ENCODE assay signal across 20 cellular contexts in the genomic region with DNA sequence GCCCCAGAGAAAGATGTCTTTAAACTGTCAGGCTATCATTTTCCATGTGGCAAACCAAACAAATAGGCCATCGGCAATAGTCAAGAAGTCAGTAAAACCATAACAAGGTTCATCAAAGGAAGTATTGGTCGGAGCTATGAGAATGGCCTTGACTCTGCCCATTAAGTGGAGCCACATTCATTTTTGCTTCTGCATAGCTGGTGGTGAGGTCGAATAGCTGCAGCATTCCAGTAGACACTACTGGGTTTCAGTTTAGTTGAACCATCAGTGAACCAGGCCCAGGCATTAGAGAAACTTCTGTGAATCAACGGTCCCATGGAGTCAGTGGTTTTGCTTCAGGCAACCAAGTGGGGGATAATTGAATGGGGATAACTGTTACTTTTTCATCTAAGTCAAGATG.
DNase-seq lines count a peak whose midpoint lies in the region; ATAC-seq, FAIRE-seq and TF ChIP-seq lines count a peak whose summit lies in the region.
"Had no signal": no experiment of that assay in that cellular context is flagged by ENCODE, and none has a peak within 500 bp of the region (broad histone marks: within the 10 kb centered on the region; RNA-seq: fewer than 3 reads in every experiment).

No MANE protein-coding gene starts in this region.

- ATAC-seq in HepG2: no peak
- ATAC-seq in right lobe of liver: no peak

- peaks cover 37% of the 10 kb centered on the region for H3K4me1 ChIP-seq in HepG2 (ENCODE audit: insufficient read depth, low read length)
- no peaks in the 10 kb centered on the region for H3K4me1 ChIP-seq in right lobe of liver
- H3K4me1 ChIP-seq in H1 (replicated peaks in 1 of 4; ENCODE audit: control insufficient read depth in 3 of 4, insufficient read depth in 4 of 4, low read length in 3 of 4): no peaks in the 10 kb centered on the region
- no peaks in the 10 kb centered on the region for H3K4me1 ChIP-seq in A673 (ENCODE audit: insufficient read depth, low read length, poor library complexity, severe bottlenecking)

- H3K4me2 ChIP-seq in HepG2 (ENCODE audit: low read depth, low read length) (peak overlapping the region; percentile 63), H1 (ENCODE audit: insufficient read depth in 1 of 2, low read depth in 2 of 2, low read length in 2 of 2) (no peak overlapping the region)
- H3K4me2 ChIP-seq: BLaER1 had no signal

- no peak overlapping the region for H2BK20ac ChIP-seq in H1 (ENCODE audit: low read length)

- H2AFZ ChIP-seq in HepG2 (ENCODE audit: low read length) (no peak overlapping the region), H1 (ENCODE audit: low read length) (no peak overlapping the region)

- H4K20me1 ChIP-seq in HepG2 (ENCODE audit: insufficient read depth, low read length) (no peaks in the 10 kb centered on the region), H1 (replicated peaks in 1 of 2; ENCODE audit: control insufficient read depth in 1 of 2, insufficient read depth in 2 of 2, low read length in 2 of 2) (no peaks in the 10 kb centered on the region)
- H4K20me1 ChIP-seq: BLaER1 had no signal

- no peak overlapping the region for H3K4ac ChIP-seq in H1 (replicated peaks; ENCODE audit: insufficient read length, low read depth, low read length)

- no peak overlapping the region for H2BK120ac ChIP-seq in H1 (replicated peaks; ENCODE audit: low read depth, low read length)

- DNase-seq in HepG2 (ENCODE audit: low spot score) (no peak), right lobe of liver (no peak), SK-MEL-5 (ENCODE audit: low read depth, low spot score) (peak; percentile 80), H1 (ENCODE audit: low read depth in 1 of 2, low spot score in 2 of 2) (no peak), A673 (ENCODE audit: low spot score) (no peak), CD1c-positive myeloid dendritic cell (ENCODE audit: extremely low spot score) (no peak)
- DNase-seq in stimulated activated CD4-positive, alpha-beta T cell treated with anti-CD3 and anti-CD28 coated beads, Interleukin-4, amount 100 ng/mL, for 4 hours: no peak
- DNase-seq: 8988T; CD4-positive, alpha-beta T cell; CD8-positive, alpha-beta memory T cell; DMS 273 treated with DMSO at 0.1 percent for 48 hours; GF-D8; HFFc6 had no signal

- FAIRE-seq in HepG2 (lab: Jason Lieb, UNC) (no peak), H1 (lab: Jason Lieb, UNC) (peak; percentile 7)
- FAIRE-seq: D721Med, GM12891, H54 had no signal

- no peaks in the 10 kb centered on the region for H3K23me2 ChIP-seq in H1 (ENCODE audit: low read depth, low read length)

- H2BK15ac ChIP-seq in H1 (ENCODE audit: low read length): no peak overlapping the region

- no peak for TF ChIP-seq CTCF in HepG2 (CRISPR knock-in tag; IDR thresholded peaks at IDR 0.05)
- TF ChIP-seq CTCF in right lobe of liver (IDR thresholded peaks at IDR 0.05): no peak
- no peak for TF ChIP-seq CTCF in H1 (IDR thresholded peaks at IDR 0.05; ENCODE audit: control extremely low read depth in 1 of 3, insufficient read depth in 1 of 3, low read depth in 1 of 3, low read length in 3 of 3)
- TF ChIP-seq CTCF in A673 (conservative IDR thresholded peaks at IDR 0.05; ENCODE audit: low read depth, low read length): no peak

- no peaks in the 10 kb centered on the region for H3K79me1 ChIP-seq in H1 (ENCODE audit: low read depth, low read length)

- no peak overlapping the region for H4K8ac ChIP-seq in H1 (ENCODE audit: extremely low read depth, insufficient read depth, low read length)

- peak overlapping the region; percentile 57 for H3K9ac ChIP-seq in HepG2 (ENCODE audit: insufficient read depth, low read depth, low read length)
- H3K9ac ChIP-seq in H1 (replicated peaks in 1 of 4; ENCODE audit: extremely low read depth in 1 of 4, low read depth in 3 of 4, low read length in 3 of 4): no peak overlapping the region
- H3K9ac ChIP-seq: BLaER1 had no signal

- H3K27ac ChIP-seq in HepG2 (ENCODE audit: extremely low read length, insufficient read depth, low read length): peak overlapping the region; percentile 87
- H3K27ac ChIP-seq in right lobe of liver: no peak overlapping the region
- no peak overlapping the region for H3K27ac ChIP-seq in H1 (ENCODE audit: low read depth, low read length)
- peak overlapping the region; percentile 68 for H3K27ac ChIP-seq in temporal lobe (ENCODE audit: low read depth, low read length)
- no peak overlapping the region for H3K27ac ChIP-seq in A673 (ENCODE audit: low read depth, low read length, poor library complexity, severe bottlenecking)
- H3K27ac ChIP-seq: BLaER1, C4-2B had no signal

- TF ChIP-seq RAD21 in HepG2 (CRISPR knock-in tag; IDR thresholded peaks at IDR 0.05) (no peak), H1 (IDR thresholded peaks at IDR 0.05 in 1 of 2, conservative IDR thresholded peaks at IDR 0.05 in 1 of 2; ENCODE audit: low read depth in 2 of 2, low read length in 2 of 2) (no peak)

- H3K56ac ChIP-seq in H1 (replicated peaks; ENCODE audit: insufficient read length, low read depth, low read length): no peak overlapping the region

- no peak overlapping the region for H3K23ac ChIP-seq in H1 (ENCODE audit: insufficient read length)

- H3K4me3 ChIP-seq in HepG2 (replicated peaks in 1 of 3; ENCODE audit: insufficient read depth in 1 of 3, low read depth in 2 of 3, low read length in 3 of 3) (peak overlapping the region in 1 of 3 experiments; percentile 31; a peak in 1 of 6 replicates), right lobe of liver (no peak overlapping the region), H1 (ENCODE audit: extremely low read depth in 1 of 4, insufficient read depth in 2 of 4, low read depth in 3 of 4, low read length in 4 of 4) (no peak overlapping the region), A673 (ENCODE audit: low read depth, low read length, poor library complexity, severe bottlenecking) (no peak overlapping the region)
- H3K4me3 ChIP-seq: BLaER1, HAP-1 had no signal

- BruUV-seq in HepG2 (replicated peaks; lab: Mats Ljungman, UMichigan) (TSS peak; percentile 91), A673 (replicated peaks; lab: Mats Ljungman, UMichigan) (no TSS peak)

- TF ChIP-seq EP300 in HepG2 (IDR thresholded peaks at IDR 0.05; ENCODE audit: low read depth in 2 of 2, low read length in 2 of 2) (no peak), HepG2 (CRISPR knock-in tag; IDR thresholded peaks at IDR 0.05; ENCODE audit: borderline replicate concordance) (no peak), H1 (IDR thresholded peaks at IDR 0.05; ENCODE audit: borderline replicate concordance in 1 of 2, low read depth in 2 of 2, low read length in 2 of 2) (no peak)

- no peak overlapping the region for H3K18ac ChIP-seq in H1 (ENCODE audit: extremely low read depth, low read length)

- H3K14ac ChIP-seq in H1 (ENCODE audit: insufficient read length): no peak overlapping the region

- no peak for TF ChIP-seq POLR2A in HepG2 (IDR thresholded peaks at IDR 0.05; ENCODE audit: insufficient read depth in 1 of 2, low read depth in 2 of 2, low read length in 2 of 2)
- TF ChIP-seq POLR2A in right lobe of liver (IDR thresholded peaks at IDR 0.05): no peak
- TF ChIP-seq POLR2A in H1 (IDR thresholded peaks at IDR 0.05; ENCODE audit: control extremely low read depth in 1 of 2, low read depth in 2 of 2, low read length in 2 of 2): no peak

- H2BK12ac ChIP-seq in H1 (ENCODE audit: low read depth, low read length): no peak overlapping the region

- H4K91ac ChIP-seq in H1 (replicated peaks; ENCODE audit: insufficient read length, low read length): no peak overlapping the region

- in situ Hi-C loops in HepG2 (cut with HindIII; ENCODE audit: extremely low pct_ligation_motif_present, low pct_unique_long_range_greater_than_20kb): no loop called here
- in situ Hi-C loops in SK-MEL-5 (cut with HindIII; ENCODE audit: low pct_unique_long_range_greater_than_20kb, low sequenced_read_pairs): no loop called here

- H3K36me3 ChIP-seq in HepG2 (replicated peaks in 1 of 2; ENCODE audit: control insufficient read depth in 1 of 2, insufficient read depth in 2 of 2, low read length in 2 of 2) (no peaks in the 10 kb centered on the region), right lobe of liver (no peaks in the 10 kb centered on the region), H1 (ENCODE audit: control insufficient read depth in 2 of 4, insufficient read depth in 4 of 4, low read length in 3 of 4) (no peaks in the 10 kb centered on the region), A673 (ENCODE audit: insufficient read depth, low read length, poor library complexity, severe bottlenecking) (no peaks in the 10 kb centered on the region)
- H3K36me3 ChIP-seq: BLaER1, HAP-1 had no signal

- H2AK5ac ChIP-seq in H1 (ENCODE audit: low read depth, low read length): no peak overlapping the region

- intact Hi-C loops in HepG2 (cut with micrococcal nuclease; ENCODE audit: unreplicated experiment) (no loop called here), right lobe of liver (cut with DNase I) (no loop called here), A673 (cut with micrococcal nuclease; ENCODE audit: unreplicated experiment) (no loop called here)

- no CpG with 5 or more reads among the region's 4 CpGs for WGBS in HepG2 (ENCODE audit: low lambda C conversion rate)
- WGBS in right lobe of liver (ENCODE audit: insufficient coverage, low coverage, low lambda C conversion rate, missing lambda C conversion rate): 83% methylated on average over 2 of the region's 4 CpGs
- 93% methylated on average over 3 of the region's 4 CpGs; no CpG with 5 or more reads in 1 of the 2 experiments for WGBS in H1 (ENCODE audit: extremely low coverage in 1 of 2, insufficient coverage in 1 of 2, insufficient read length in 1 of 2, insufficient replicate concordance in 2 of 2, low coverage in 1 of 2, low lambda C conversion rate in 2 of 2, missing lambda C conversion rate in 1 of 2), 2 experiments

- CTCF ChIA-PET in HepG2 (lab: Yijun Ruan, JAX; ENCODE audit: low intra/inter-chr PET ratio, low total read pairs) (no interaction called here), H1 (lab: Charles Lee; ENCODE audit: partially characterized antibody) (interaction anchor here (0.8 kb wide), 1 partner anchor 76 kb away, joined by 3 read pairs; no protein-coding TSS in a partner anchor), A673 (lab: Charles Lee) (no interaction called here)

- H3K79me2 ChIP-seq in HepG2 (ENCODE audit: insufficient read depth, low read length) (no peaks in the 10 kb centered on the region), H1 (ENCODE audit: control insufficient read depth in 1 of 2, insufficient read depth in 2 of 2, low read length in 2 of 2) (no peaks in the 10 kb centered on the region)

- POLR2A ChIA-PET in HepG2 (lab: Yijun Ruan, JAX) (interaction anchor here (1.2 kb wide), 1 partner anchor 14 kb away, joined by 4 read pairs; no protein-coding TSS in a partner anchor), H1 (lab: Charles Lee; ENCODE audit: partially characterized antibody) (no interaction called here), A673 (lab: Charles Lee; ENCODE audit: low non-redundant PET) (interaction anchor here (0.8 kb wide), 1 partner anchor 1569 kb away, joined by 5 read pairs; no protein-coding TSS in a partner anchor)

- no peak overlapping the region for H4K5ac ChIP-seq in H1 (ENCODE audit: insufficient read length, low read depth, low read length)

- H3K9me3 ChIP-seq in HepG2 (ENCODE audit: low read length) (no peaks in the 10 kb centered on the region), right lobe of liver (peaks cover 0 to 5% (median 0%) of the 10 kb centered on the region in 4 donors), H1 (ENCODE audit: insufficient read depth in 2 of 2, low read depth in 1 of 2, low read length in 1 of 2) (no peaks in the 10 kb centered on the region), A673 (ENCODE audit: low read depth, low read length, poor library complexity, severe bottlenecking) (no peaks in the 10 kb centered on the region)
- H3K9me3 ChIP-seq: HAP-1 had no signal

- H3K27me3 ChIP-seq in HepG2 (ENCODE audit: control insufficient read depth in 1 of 2, insufficient read depth in 2 of 2, low read length in 2 of 2) (no peaks in the 10 kb centered on the region), right lobe of liver (no peaks in the 10 kb centered on the region), H1 (replicated peaks in 1 of 4; ENCODE audit: control insufficient read depth in 3 of 4, extremely low read depth in 1 of 4, insufficient read depth in 3 of 4, low read length in 3 of 4) (no peaks in the 10 kb centered on the region), A673 (replicated peaks; ENCODE audit: insufficient read depth, low read depth, low read length, poor library complexity) (no peaks in the 10 kb centered on the region)

- no peak overlapping the region for H2BK5ac ChIP-seq in H1 (ENCODE audit: low read depth, low read length)

Comparison
In these comparisons a context has a peak if more than half of its experiments do, and no peak if none do; other contexts are left out.
1. H3K27ac ChIP-seq: peak in HepG2 (single experiment) and temporal lobe (single experiment); none in right lobe of liver (0 of 3), H1 (single experiment) and A673 (single experiment).